ENCODE assay signal across 22 cellular contexts in the genomic region with DNA sequence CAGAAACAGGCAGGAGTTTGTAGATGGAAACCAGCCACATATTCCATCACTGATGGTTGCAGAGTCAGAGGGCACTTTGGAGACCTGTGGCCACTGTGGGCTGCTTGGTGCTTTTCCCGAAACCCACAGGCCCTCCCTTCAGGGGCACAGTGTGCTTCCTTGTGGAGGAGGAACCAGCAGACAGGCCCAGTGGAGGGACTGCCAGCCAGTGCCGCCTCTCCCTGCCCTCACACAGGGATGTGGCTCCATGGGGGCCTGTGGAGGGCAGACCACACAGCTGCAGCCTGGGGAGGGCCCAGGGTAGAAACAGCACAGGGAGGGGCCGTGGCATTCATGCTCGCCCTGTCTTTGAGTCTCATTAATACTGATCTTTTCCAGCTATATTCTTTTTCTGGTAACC. TPM values are rescaled to one million over a fixed set of nuclear protein-coding genes. Genes with fewer than 3 reads are reported as not detected.
"Had no signal": no experiment of that assay in that cellular context is flagged by ENCODE, and none has a peak within 500 bp of the region (broad histone marks: within the 10 kb centered on the region; RNA-seq: fewer than 3 reads in every experiment).

No MANE protein-coding gene starts in this region.

- H3K27ac ChIP-seq: brain microvascular endothelial cell, esophagus squamous epithelium, left ventricle myocardium inferior, prostate gland, testis, transverse colon had no signal

- H3K27me3 ChIP-seq: brain microvascular endothelial cell, esophagus squamous epithelium, testis, transverse colon had no signal

- H3K36me3 ChIP-seq: left ventricle myocardium inferior, prostate gland, transverse colon had no signal

- H3K4me1 Mint-ChIP-seq: activated CD4-positive, alpha-beta T cell treated with anti-CD3 and anti-CD28 coated beads for 36 hours; activated naive CD4-positive, alpha-beta T cell treated with anti-CD3 and anti-CD28 coated beads, Interleukin-2, amount 10 ng/mL, durations not matched to agents 7 days and 5 days; endodermal cell had no signal

- H3K9me3 ChIP-seq: esophagus squamous epithelium, left ventricle myocardium inferior, prostate gland, testis, transverse colon had no signal

- H3K4me3 ChIP-seq: esophagus squamous epithelium, left ventricle myocardium inferior, lung, prostate gland, testis, transverse colon had no signal

- H3K9me3 Mint-ChIP-seq: activated naive CD4-positive, alpha-beta T cell treated with anti-CD3 and anti-CD28 coated beads, Interleukin-2, amount 10 ng/mL, durations not matched to agents 7 days and 5 days; activated naive CD8-positive, alpha-beta T cell treated with anti-CD3 and anti-CD28 coated beads, Interleukin-2, amount 10 ng/mL, durations not matched to agents 7 days and 5 days; dendritic cell treated with granulocyte-macrophage colony-stimulating factor and Interleukin-4, amounts not matched to agents 40 ng/mL and 50 ng/mL, for 4 days; nephron had no signal

- H3K27me3 Mint-ChIP-seq: activated CD4-positive, alpha-beta T cell treated with anti-CD3 and anti-CD28 coated beads for 36 hours; activated naive CD4-positive, alpha-beta T cell treated with anti-CD3 and anti-CD28 coated beads, Interleukin-2, amount 10 ng/mL, durations not matched to agents 7 days and 5 days; activated naive CD8-positive, alpha-beta T cell treated with anti-CD3 and anti-CD28 coated beads, Interleukin-2, amount 10 ng/mL, durations not matched to agents 7 days and 5 days; dendritic cell treated with granulocyte-macrophage colony-stimulating factor and Interleukin-4, amounts not matched to agents 40 ng/mL and 50 ng/mL, for 4 days had no signal

- H3K27ac Mint-ChIP-seq: activated CD4-positive, alpha-beta T cell treated with anti-CD3 and anti-CD28 coated beads for 36 hours; activated naive CD4-positive, alpha-beta T cell treated with anti-CD3 and anti-CD28 coated beads, Interleukin-2, amount 10 ng/mL, durations not matched to agents 7 days and 5 days; activated naive CD8-positive, alpha-beta T cell treated with anti-CD3 and anti-CD28 coated beads, Interleukin-2, amount 10 ng/mL, durations not matched to agents 7 days and 5 days; dendritic cell treated with granulocyte-macrophage colony-stimulating factor and Interleukin-4, amounts not matched to agents 40 ng/mL and 50 ng/mL, for 4 days; endodermal cell; nephron had no signal

- ATAC-seq: activated CD4-positive, alpha-beta T cell treated with anti-CD3 and anti-CD28 coated beads for 36 hours; stimulated activated naive CD8-positive, alpha-beta T cell treated with anti-CD3 and anti-CD28 coated beads, Interleukin-15, Interleukin-2, amounts not matched to agents 100 U/mL and 50 U/mL, for 24 hours had no signal

- H3K4me1 ChIP-seq: esophagus squamous epithelium, left ventricle myocardium inferior, prostate gland, transverse colon had no signal

- H3K4me3 Mint-ChIP-seq: activated CD4-positive, alpha-beta T cell treated with anti-CD3 and anti-CD28 coated beads for 36 hours; activated naive CD4-positive, alpha-beta T cell treated with anti-CD3 and anti-CD28 coated beads, Interleukin-2, amount 10 ng/mL, durations not matched to agents 7 days and 5 days; activated naive CD8-positive, alpha-beta T cell treated with anti-CD3 and anti-CD28 coated beads, Interleukin-2, amount 10 ng/mL, durations not matched to agents 7 days and 5 days; dendritic cell treated with granulocyte-macrophage colony-stimulating factor and Interleukin-4, amounts not matched to agents 40 ng/mL and 50 ng/mL, for 4 days; endodermal cell; nephron had no signal

- DNase-seq: activated CD4-positive, alpha-beta T cell treated with anti-CD3 and anti-CD28 coated beads for 36 hours; activated CD4-positive, alpha-beta T cell treated with anti-CD3 and anti-CD28 coated beads, Interleukin-2, amount 50 U/mL, for 4 hours; activated CD4-positive, CD25-positive, alpha-beta regulatory T cell; activated gamma-delta T cell; activated naive CD4-positive, alpha-beta T cell treated with anti-CD3 and anti-CD28 coated beads, Interleukin-2, amount 10 ng/mL, durations not matched to agents 7 days and 5 days; activated naive CD8-positive, alpha-beta T cell treated with anti-CD3 and anti-CD28 coated beads, Interleukin-2, amount 10 ng/mL, durations not matched to agents 7 days and 5 days; brain microvascular endothelial cell; caudate nucleus; endodermal cell; esophagus squamous epithelium; left ventricle myocardium inferior; mesendoderm; retina; stimulated activated CD4-positive, alpha-beta T cell treated with anti-CD3 and anti-CD28 coated beads, Interleukin-4, amount 100 ng/mL, for 1 hour; stimulated activated naive CD8-positive, alpha-beta T cell treated with anti-CD3 and anti-CD28 coated beads, Interleukin-15, Interleukin-2, amounts not matched to agents 100 U/mL and 50 U/mL, for 24 hours; testis; transverse colon had no signal

RNA-seq across cellular contexts. Expression of a gene that starts 45.8 kb away (rescaled TPM):
- total RNA-seq: osteoblast had no signal
